Comparison of ENCODE assay signal across 1 cellular context in the genomic region with DNA sequence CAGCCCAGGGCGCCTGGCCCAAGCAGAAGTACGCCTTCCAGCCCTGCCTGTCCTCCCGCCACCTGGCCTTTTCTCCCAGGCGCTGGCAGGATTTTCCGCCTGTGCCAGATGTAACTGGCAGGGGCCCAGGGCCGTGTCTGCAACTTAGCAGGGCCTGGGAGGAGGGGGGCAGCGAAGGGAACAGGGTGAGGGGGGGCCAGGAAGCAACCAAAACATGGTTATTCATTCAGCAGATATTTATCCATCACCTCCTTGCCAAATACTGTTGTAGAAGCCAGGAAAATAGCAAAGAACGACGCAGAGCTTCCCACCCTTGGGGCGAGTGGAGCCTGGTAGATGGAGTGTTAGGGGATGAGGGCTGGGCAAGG.
TF ChIP-seq lines count a peak whose summit lies in the region.

No MANE protein-coding gene starts in this region.

TF ChIP-seq in HepG2, 621 proteins besides CTCF, POLR2A, EP300 and RAD21:
- TF ChIP-seq ZBTB7A (CRISPR knock-in tag; IDR thresholded peaks at IDR 0.05) (no peak), ZNF784 (CRISPR knock-in tag; IDR thresholded peaks at IDR 0.05; ENCODE audit: borderline replicate concordance) (no peak), RNF219 (CRISPR knock-in tag; IDR thresholded peaks at IDR 0.05) (no peak), POLR2AphosphoS2 (IDR thresholded peaks at IDR 0.05; ENCODE audit: low read depth, low read length) (no peak), HDAC6 (IDR thresholded peaks at IDR 0.05; ENCODE audit: low read depth, low read length) (no peak), CBX1 (IDR thresholded peaks at IDR 0.05; ENCODE audit: low read depth) (no peak), ZNF232 (CRISPR knock-in tag; IDR thresholded peaks at IDR 0.05; ENCODE audit: borderline replicate concordance) (no peak), SMC3 (IDR thresholded peaks at IDR 0.05; ENCODE audit: low read length) (no peak), SP140L (CRISPR knock-in tag; IDR thresholded peaks at IDR 0.05; ENCODE audit: borderline replicate concordance) (no peak), MLX (CRISPR knock-in tag; IDR thresholded peaks at IDR 0.05) (no peak), PTBP1 (IDR thresholded peaks at IDR 0.05; ENCODE audit: low read depth, low read length, poor library complexity, severe bottlenecking) (no peak)
